1 cellular context compared by ENCODE assay signal in genomic region chr22:49838771-49839717, GRCh38.
TF ChIP-seq lines count a peak whose summit lies in the region.

No MANE protein-coding gene starts in this region.

TF ChIP-seq in HepG2, 621 proteins besides CTCF, POLR2A, EP300 and RAD21:
- TF ChIP-seq GMEB1 (CRISPR knock-in tag; IDR thresholded peaks at IDR 0.05; ENCODE audit: borderline replicate concordance) (no peak), ZNF431 (CRISPR knock-in tag; IDR thresholded peaks at IDR 0.05; ENCODE audit: borderline replicate concordance, low read depth) (no peak), USF2 (IDR thresholded peaks at IDR 0.05; ENCODE audit: low read depth, low read length) (no peak), USF2 (CRISPR knock-in tag; IDR thresholded peaks at IDR 0.05; ENCODE audit: borderline replicate concordance) (no peak), KIAA2018 (CRISPR knock-in tag; IDR thresholded peaks at IDR 0.05; ENCODE audit: borderline replicate concordance) (no peak), ZNF556 (CRISPR knock-in tag; IDR thresholded peaks at IDR 0.05; ENCODE audit: borderline replicate concordance) (no peak), ZNF547 (CRISPR knock-in tag; IDR thresholded peaks at IDR 0.05) (no peak), ZNF224 (CRISPR knock-in tag; IDR thresholded peaks at IDR 0.05) (no peak)
